Comparison of ENCODE assay signal across 1 cellular context in the genomic region with DNA sequence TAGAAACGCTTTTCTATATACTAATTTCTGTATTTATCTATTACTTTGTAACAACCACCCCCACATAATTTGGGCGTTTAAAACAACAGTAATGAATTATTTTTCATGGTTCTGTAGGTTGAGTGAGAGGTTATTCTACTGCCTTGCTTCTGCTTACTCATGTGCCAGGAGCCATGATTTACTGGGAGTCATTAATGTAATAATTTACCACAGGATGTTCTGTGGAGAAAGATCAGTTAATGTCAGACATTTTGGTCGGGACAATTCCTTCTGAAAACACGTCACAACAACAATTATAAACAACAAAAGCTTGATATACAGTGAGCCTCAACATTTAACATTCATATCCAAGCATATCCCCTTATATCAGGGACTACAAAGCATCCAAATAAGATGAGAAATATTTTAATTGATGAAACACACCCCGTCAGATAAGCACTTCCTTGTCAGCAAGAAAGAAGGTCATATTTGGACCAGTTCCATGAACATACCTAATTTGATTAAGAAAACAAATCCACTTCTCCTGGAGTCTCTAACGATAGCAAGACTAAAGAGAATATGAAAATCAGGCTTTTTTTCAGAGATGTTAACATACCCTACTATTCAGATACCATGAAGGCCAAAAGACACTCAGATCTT.
TF ChIP-seq lines count a peak whose summit lies in the region.

No MANE protein-coding gene starts in this region.

TF ChIP-seq in GM23338, 12 proteins besides CTCF, POLR2A, EP300 and RAD21 (continued from another document):
- TF ChIP-seq NANOG (IDR thresholded peaks at IDR 0.05; ENCODE audit: borderline replicate concordance) (no peak), ZNF331 (CRISPR knock-in tag; IDR thresholded peaks at IDR 0.05; ENCODE audit: low read depth) (no peak), CREB1 (CRISPR knock-in tag; IDR thresholded peaks at IDR 0.05; ENCODE audit: low read depth) (no peak), JUNB (IDR thresholded peaks at IDR 0.05; ENCODE audit: unreplicated experiment) (no peak), EZH2 (IDR thresholded peaks at IDR 0.05; ENCODE audit: low read depth, unreplicated experiment) (no peak)
- TF ChIP-seq, protein P1, sequence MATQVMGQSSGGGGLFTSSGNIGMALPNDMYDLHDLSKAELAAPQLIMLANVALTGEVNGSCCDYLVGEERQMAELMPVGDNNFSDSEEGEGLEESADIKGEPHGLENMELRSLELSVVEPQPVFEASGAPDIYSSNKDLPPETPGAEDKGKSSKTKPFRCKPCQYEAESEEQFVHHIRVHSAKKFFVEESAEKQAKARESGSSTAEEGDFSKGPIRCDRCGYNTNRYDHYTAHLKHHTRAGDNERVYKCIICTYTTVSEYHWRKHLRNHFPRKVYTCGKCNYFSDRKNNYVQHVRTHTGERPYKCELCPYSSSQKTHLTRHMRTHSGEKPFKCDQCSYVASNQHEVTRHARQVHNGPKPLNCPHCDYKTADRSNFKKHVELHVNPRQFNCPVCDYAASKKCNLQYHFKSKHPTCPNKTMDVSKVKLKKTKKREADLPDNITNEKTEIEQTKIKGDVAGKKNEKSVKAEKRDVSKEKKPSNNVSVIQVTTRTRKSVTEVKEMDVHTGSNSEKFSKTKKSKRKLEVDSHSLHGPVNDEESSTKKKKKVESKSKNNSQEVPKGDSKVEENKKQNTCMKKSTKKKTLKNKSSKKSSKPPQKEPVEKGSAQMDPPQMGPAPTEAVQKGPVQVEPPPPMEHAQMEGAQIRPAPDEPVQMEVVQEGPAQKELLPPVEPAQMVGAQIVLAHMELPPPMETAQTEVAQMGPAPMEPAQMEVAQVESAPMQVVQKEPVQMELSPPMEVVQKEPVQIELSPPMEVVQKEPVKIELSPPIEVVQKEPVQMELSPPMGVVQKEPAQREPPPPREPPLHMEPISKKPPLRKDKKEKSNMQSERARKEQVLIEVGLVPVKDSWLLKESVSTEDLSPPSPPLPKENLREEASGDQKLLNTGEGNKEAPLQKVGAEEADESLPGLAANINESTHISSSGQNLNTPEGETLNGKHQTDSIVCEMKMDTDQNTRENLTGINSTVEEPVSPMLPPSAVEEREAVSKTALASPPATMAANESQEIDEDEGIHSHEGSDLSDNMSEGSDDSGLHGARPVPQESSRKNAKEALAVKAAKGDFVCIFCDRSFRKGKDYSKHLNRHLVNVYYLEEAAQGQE (IDR thresholded peaks at IDR 0.05; ENCODE audit: unreplicated experiment) = no peak
- TF ChIP-seq, protein P2, sequence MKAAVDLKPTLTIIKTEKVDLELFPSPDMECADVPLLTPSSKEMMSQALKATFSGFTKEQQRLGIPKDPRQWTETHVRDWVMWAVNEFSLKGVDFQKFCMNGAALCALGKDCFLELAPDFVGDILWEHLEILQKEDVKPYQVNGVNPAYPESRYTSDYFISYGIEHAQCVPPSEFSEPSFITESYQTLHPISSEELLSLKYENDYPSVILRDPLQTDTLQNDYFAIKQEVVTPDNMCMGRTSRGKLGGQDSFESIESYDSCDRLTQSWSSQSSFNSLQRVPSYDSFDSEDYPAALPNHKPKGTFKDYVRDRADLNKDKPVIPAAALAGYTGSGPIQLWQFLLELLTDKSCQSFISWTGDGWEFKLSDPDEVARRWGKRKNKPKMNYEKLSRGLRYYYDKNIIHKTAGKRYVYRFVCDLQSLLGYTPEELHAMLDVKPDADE (IDR thresholded peaks at IDR 0.05) = no peak
TF ChIP-seq in GM23338: peak in this region for 0.
